ENCODE assay signal across 15 cellular contexts in genomic region chr1:88001460-88001859, GRCh38.
DNase-seq lines count a peak whose midpoint lies in the region; ATAC-seq and TF ChIP-seq lines count a peak whose summit lies in the region.
"Had no signal": no experiment of that assay in that cellular context is flagged by ENCODE, and none has a peak within 500 bp of the region (broad histone marks: within the 10 kb centered on the region; RNA-seq: fewer than 3 reads in every experiment).

No MANE protein-coding gene starts in this region.

- no peak overlapping the region for H3K9ac ChIP-seq in GM23248

- no peaks in the 10 kb centered on the region for H3K9me3 ChIP-seq in GM23248 (ENCODE audit: low read depth)
- H3K9me3 ChIP-seq in aorta (ENCODE audit: control insufficient read depth, low read length), result no peaks in the 10 kb centered on the region

- no peaks in the 10 kb centered on the region for H3K79me2 ChIP-seq in GM23248 (ENCODE audit: insufficient read depth)

- H3K4me1 ChIP-seq in GM23248 (ENCODE audit: insufficient read depth), result peaks cover 12% of the 10 kb centered on the region
- H3K4me1 ChIP-seq in aorta (ENCODE audit: control insufficient read depth in 1 of 2, insufficient read depth in 2 of 2, low read length in 2 of 2), result peaks cover 0 to 5% of the 10 kb centered on the region in 2 donors

- no peak for ATAC-seq in aorta (ENCODE audit: low FRiP score)
- ATAC-seq in left ventricle myocardium superior, result no peak
- no peak for ATAC-seq in HG03354 (IDR thresholded peaks at IDR 0.05; ENCODE audit: poor library complexity, severe bottlenecking, unreplicated experiment)
- ATAC-seq: activated naive CD4-positive, alpha-beta T cell treated with anti-CD3 and anti-CD28 coated beads, Interleukin-2, amount 50 U/mL, for 72 hours; stimulated activated naive CD8-positive, alpha-beta T cell treated with anti-CD3 and anti-CD28 coated beads, Interleukin-15, Interleukin-2, amounts not matched to agents 100 U/mL and 50 U/mL, for 24 hours; WTC11 had no signal

- peaks cover 13% of the 10 kb centered on the region for H3F3A ChIP-seq in GM23248 (ENCODE audit: insufficient read depth)

- 0 to 19% methylated on average over 1 of the region's 1 CpG for WGBS in GM23248 (ENCODE audit: low coverage in 1 of 2, low lambda C conversion rate in 2 of 2, missing lambda C conversion rate in 2 of 2), 2 experiments
- 76 to 83% methylated on average over 1 of the region's 1 CpG for WGBS in aorta, 2 donors

- peak; percentile 77 for DNase-seq in GM23248
- peak; percentile 61 for DNase-seq in RWPE1 (ENCODE audit: low spot score)
- DNase-seq in fibroblast of pulmonary artery (ENCODE audit: low read depth), result peak; percentile 36
- DNase-seq in stromal cell of bone marrow (ENCODE audit: low read depth), result peak; percentile 13
- no peak for DNase-seq in aorta
- no peak for DNase-seq in left ventricle myocardium superior
- DNase-seq: activated CD8-positive, alpha-beta memory T cell treated with anti-CD3 and anti-CD28 coated beads, Interleukin-2, amount 50 U/mL, for 4 hours; Kasumi-1; NCI-H187; NCI-H69; SIG-M5; stimulated activated naive CD8-positive, alpha-beta T cell treated with anti-CD3 and anti-CD28 coated beads, Interleukin-15, Interleukin-2, amounts not matched to agents 100 U/mL and 50 U/mL, for 24 hours had no signal

- no peaks in the 10 kb centered on the region for H4K20me1 ChIP-seq in GM23248 (ENCODE audit: insufficient read depth)

- no peaks in the 10 kb centered on the region for H3K9me2 ChIP-seq in GM23248 (ENCODE audit: insufficient read depth)

- intact Hi-C loops in aorta (cut with DNase I) (no loop called here), left ventricle myocardium superior (cut with micrococcal nuclease) (no loop called here)

- POLR2A ChIA-PET in RWPE1 (lab: Yijun Ruan, JAX; ENCODE audit: low non-redundant PET), result no interaction called here

- TF ChIP-seq CTCF in RWPE1 (conservative IDR thresholded peaks at IDR 0.05; ENCODE audit: low read depth) (no peak), fibroblast of pulmonary artery (IDR thresholded peaks at IDR 0.05; ENCODE audit: low read length, missing control alignments) (no peak)

- in situ Hi-C loops in GM23248 (cut with MboI), result no loop called here

- H3K36me3 ChIP-seq in GM23248 (ENCODE audit: low read depth) (no peaks in the 10 kb centered on the region), aorta (ENCODE audit: control insufficient read depth in 1 of 2, insufficient read depth in 2 of 2, low read length in 1 of 2) (no peaks in the 10 kb centered on the region)

- peak overlapping the region; percentile 46 for H3K4me2 ChIP-seq in GM23248 (ENCODE audit: unreplicated experiment)

- no peaks in the 10 kb centered on the region for H3K27me3 ChIP-seq in GM23248 (replicated peaks; ENCODE audit: insufficient read depth)
- no peaks in the 10 kb centered on the region for H3K27me3 ChIP-seq in aorta (ENCODE audit: control insufficient read depth in 1 of 2, insufficient read depth in 2 of 2, low read length in 1 of 2)

- CTCF ChIA-PET in RWPE1 (lab: Yijun Ruan, JAX), result no interaction called here

- H3K27ac ChIP-seq in GM23248 (peak overlapping the region; percentile 20; the same call in 1 of the 2 replicates), RWPE1 (no peak overlapping the region), aorta (ENCODE audit: low read depth in 1 of 2, low read length in 2 of 2) (no peak overlapping the region)

- H3K4me3 ChIP-seq in GM23248, result no peak overlapping the region
- H3K4me3 ChIP-seq in fibroblast of pulmonary artery (replicated peaks; ENCODE audit: low read depth, low read length), result no peak overlapping the region
- H3K4me3 ChIP-seq in aorta (ENCODE audit: low read length in 2 of 2), result no peak overlapping the region

- peak overlapping the region; percentile 30; the same call in 1 of the 2 replicates for H2AFZ ChIP-seq in GM23248

Comparison
In these comparisons a context has a peak if more than half of its experiments do, and no peak if none do; other contexts are left out.
1. DNase-seq: peak in GM23248 (single experiment), RWPE1 (single experiment), fibroblast of pulmonary artery (single experiment) and stromal cell of bone marrow (single experiment); none in aorta (0 of 2) and left ventricle myocardium superior (single experiment).